25 cellular contexts compared by ENCODE assay signal in the genomic region with DNA sequence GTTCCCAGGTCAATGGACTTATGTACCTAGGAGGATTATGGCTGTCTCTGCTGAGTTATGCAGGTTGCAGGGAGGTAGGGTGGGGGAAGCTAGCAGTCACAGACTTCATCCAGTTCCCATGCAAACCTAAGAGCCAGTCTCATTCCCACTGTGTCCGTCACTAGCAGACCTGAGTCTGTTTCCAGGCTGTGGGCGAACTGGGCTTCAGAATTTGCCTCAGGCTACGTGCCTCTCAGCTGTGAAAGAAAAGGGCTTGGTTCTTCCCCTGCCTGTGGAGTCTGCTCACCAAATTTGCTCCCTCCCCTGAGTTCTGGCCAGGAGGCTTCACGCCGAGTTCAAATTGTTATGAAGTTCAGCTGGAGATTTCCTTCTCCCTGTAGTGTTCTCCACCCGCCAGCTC.
"Had no signal": no experiment of that assay in that cellular context is flagged by ENCODE, and none has a peak within 500 bp of the region (broad histone marks: within the 10 kb centered on the region; RNA-seq: fewer than 3 reads in every experiment).

No MANE protein-coding gene starts in this region.

- DNase-seq: hippocampal formation; left colon; left lung; lower lobe of right lung; mammary epithelial cell; mesendoderm; naive B cell; natural killer cell; nephron progenitor cell; occipital lobe; right lobe of liver; stimulated activated CD4-positive, alpha-beta T cell treated with anti-CD3 and anti-CD28 coated beads, Interleukin-1b, Interleukin-23, amount 100 ng/mL, for 48 hours; stimulated activated CD4-positive, alpha-beta T cell treated with anti-CD3 and anti-CD28 coated beads, Interleukin-2, amount 100 ng/mL, for 48 hours; stimulated activated CD4-positive, alpha-beta T cell treated with anti-CD3 and anti-CD28 coated beads, Interleukin-4, amount 100 ng/mL, for 4 hours; stimulated activated CD8-positive, alpha-beta memory T cell treated with anti-CD3 and anti-CD28 coated beads, Interleukin-4, amount 100 ng/mL, for 48 hours; stimulated activated naive CD4-positive, alpha-beta T cell treated with Interleukin-2 at 50 U/mL for 16 hours; stimulated activated naive CD8-positive, alpha-beta T cell treated with anti-CD3 and anti-CD28 coated beads, Interleukin-15, amount 100 ng/mL, for 72 hours; upper lobe of left lung had no signal

- H3K4me1 ChIP-seq: left lung, lower lobe of right lung, neural progenitor cell, right atrium auricular region, right lobe of liver, tibial nerve, upper lobe of left lung, vagina had no signal

- H3K4me3 ChIP-seq: left lung, lower lobe of right lung, neural progenitor cell, right atrium auricular region, right lobe of liver, smooth muscle cell, tibial nerve, upper lobe of left lung, vagina had no signal

- H3K36me3 ChIP-seq: left lung, lower lobe of right lung, neural progenitor cell, neutrophil, right atrium auricular region, right lobe of liver, tibial nerve, upper lobe of left lung, vagina had no signal

- H3K27ac ChIP-seq: left lung, lower lobe of right lung, neural progenitor cell, neutrophil, right atrium auricular region, right lobe of liver, tibial nerve, upper lobe of left lung, vagina had no signal

- H3K9me3 ChIP-seq: lower lobe of right lung, neutrophil, right atrium auricular region, right lobe of liver, tibial nerve, upper lobe of left lung, vagina had no signal

- ATAC-seq: left colon; left lung; lower lobe of right lung; natural killer cell; right lobe of liver; stimulated activated memory B cell treated with anti-CD40 and anti-IgM and Interleukin-4, amounts not matched to agents 10 μg/mL and 1 μg/mL and 100 μg/mL, for 72 hours; stimulated activated naive CD8-positive, alpha-beta T cell treated with anti-CD3 and anti-CD28 coated beads, Interleukin-15, amount 100 ng/mL, for 72 hours had no signal

- H3K27me3 ChIP-seq: left lung, neural progenitor cell, neutrophil, right atrium auricular region, right lobe of liver, tibial nerve, upper lobe of left lung, vagina had no signal
